In genomic region chr9:38428062-38428461, GRCh38 we compare ENCODE assay signal across 30 cellular contexts. TPM values are rescaled to one million over a fixed set of nuclear protein-coding genes. Genes with fewer than 3 reads are reported as not detected.
"Had no signal": no experiment of that assay in that cellular context is flagged by ENCODE, and none has a peak within 500 bp of the region (broad histone marks: within the 10 kb centered on the region; RNA-seq: fewer than 3 reads in every experiment).

No MANE protein-coding gene starts in this region.

- H2AFZ ChIP-seq: PC-9 had no signal

- H3K9ac ChIP-seq: KMS-11, SK-N-SH had no signal

- H3K4me2 ChIP-seq: KMS-11, PC-9, SK-N-SH had no signal

- H3K9me3 ChIP-seq: SJSA1, SK-N-SH had no signal

- FAIRE-seq: RCC 7860 had no signal

- H3K27ac ChIP-seq: KMS-11, PC-9, RWPE1, SJSA1 had no signal

- H3K36me3 ChIP-seq: SJSA1 had no signal

- ATAC-seq: Panc1, Right ventricle myocardium inferior had no signal

- DNase-seq: Karpas-422, KBM-7, MM.1S, MV-4-11, NCI-H1092, NCI-H1105, NCI-H1417 treated with DMSO at 0.1 percent for 48 hours, NCI-H1436 treated with DMSO at 0.1 percent for 48 hours, NCI-H1694 treated with DMSO at 0.1 percent for 48 hours, NCI-H187 treated with DMSO at 0.1 percent for 48 hours, NCI-H2029, NCI-H2227 treated with DMSO at 0.1 percent for 48 hours, NCI-H345, NCI-H446, NCI-H510A treated with DMSO at 0.1 percent for 48 hours, NCI-H526 treated with DMSO at 0.1 percent for 48 hours, NCI-H774, PC-9, SHP77, SIG-M5, SK-N-SH had no signal

- H3K4me3 ChIP-seq: PC-9, SJSA1 had no signal

RNA-seq across cellular contexts. Expression of gene IGFBPL1, which starts 3.8 kb away (rescaled TPM):
- total RNA-seq: MCF 10A, OCI-LY7, PC-9, Right ventricle myocardium inferior, RPMI7951 had no signal
